In genomic region chrX:110914281-110914680, GRCh38 we compare ENCODE assay signal across 21 cellular contexts.
A peak's percentile ranks its signal among the peaks of the same experiment; 100 is the strongest.
DNase-seq lines count a peak whose midpoint lies in the region; ATAC-seq and TF ChIP-seq lines count a peak whose summit lies in the region.
"Had no signal": no experiment of that assay in that cellular context is flagged by ENCODE, and none has a peak within 500 bp of the region (broad histone marks: within the 10 kb centered on the region; RNA-seq: fewer than 3 reads in every experiment).

No MANE protein-coding gene starts in this region.

- H3K4me3 ChIP-seq in astrocyte of the spinal cord (ENCODE audit: low read depth, low read length) (no peak overlapping the region), transverse colon (no peak overlapping the region)
- H3K4me3 ChIP-seq: BLaER1 treated with 17β-estradiol and CSF1 and Interleukin-3, amounts not matched to agents 10 nM and 100 nM; K562 had no signal

- no peak for TF ChIP-seq POLR2A in transverse colon (IDR thresholded peaks at IDR 0.05)

- H3K36me3 ChIP-seq in transverse colon, result no peaks in the 10 kb centered on the region
- H3K36me3 ChIP-seq: BLaER1 treated with 17β-estradiol and CSF1 and Interleukin-3, amounts not matched to agents 10 nM and 100 nM had no signal

- no peaks in the 10 kb centered on the region for H3K9me3 ChIP-seq in transverse colon
- H3K9me3 ChIP-seq: BLaER1 treated with 17β-estradiol and CSF1 and Interleukin-3, amounts not matched to agents 10 nM and 100 nM; SK-N-SH had no signal

- DNase-seq in astrocyte of the spinal cord (ENCODE audit: low read depth, low spot score), result peak; percentile 2
- peak; percentile 1 for DNase-seq in left kidney (ENCODE audit: low read depth, low spot score)
- peak; percentile 0 for DNase-seq in renal cortical epithelial cell (ENCODE audit: low read depth)
- no peak for DNase-seq in transverse colon
- DNase-seq in SW480 (ENCODE audit: low spot score), result no peak
- DNase-seq: AML-193; CD4-positive, alpha-beta T cell; Kasumi-1; NCI-H1105 treated with DMSO at 0.1 percent for 48 hours; NCI-H2029 treated with DMSO at 0.1 percent for 48 hours; NCI-H2227 treated with DMSO at 0.1 percent for 48 hours; NCI-H526 treated with DMSO at 0.1 percent for 48 hours; SHP77 treated with DMSO at 0.1 percent for 48 hours; SK-N-SH had no signal

- no peak overlapping the region for H3K27ac ChIP-seq in transverse colon
- H3K27ac ChIP-seq: BLaER1 treated with 17β-estradiol and CSF1 and Interleukin-3, amounts not matched to agents 10 nM and 100 nM had no signal

- TF ChIP-seq EP300 in Ishikawa (IDR thresholded peaks at IDR 0.05; ENCODE audit: borderline replicate concordance) (no peak), transverse colon (IDR thresholded peaks at IDR 0.05; ENCODE audit: low read depth) (no peak)

- WGBS in transverse colon (ENCODE audit: low coverage in 1 of 2), 2 donors, result 56% methylated on average over 1 of the region's 1 CpG; no CpG with 5 or more reads in 1 of the 2 donors

- no peaks in the 10 kb centered on the region for H3K27me3 ChIP-seq in transverse colon

- no peak for ATAC-seq in HG03159 (IDR thresholded peaks at IDR 0.05; ENCODE audit: unreplicated experiment)
- no peak for ATAC-seq in HG03135 (IDR thresholded peaks at IDR 0.05; ENCODE audit: unreplicated experiment)
- ATAC-seq: HepG2, K562, Panc1 had no signal

- no peak for TF ChIP-seq RAD21 in Ishikawa (IDR thresholded peaks at IDR 0.05; ENCODE audit: low read depth)

- intact Hi-C loops in transverse colon (cut with DNase I; ENCODE audit: low total_unique reads), result no loop called here

- in situ Hi-C loops in astrocyte of the spinal cord (cut with HindIII; ENCODE audit: low sequenced_read_pairs) (no loop called here), transverse colon (cut with MboI; ENCODE audit: low pct_ligation_motif_present in 1 of 4, low pct_unique_long_range_greater_than_20kb in 1 of 4, low sequenced_read_pairs in 3 of 4) (no loop called here)

- TF ChIP-seq CTCF in astrocyte of the spinal cord (IDR thresholded peaks at IDR 0.05; ENCODE audit: low read depth, low read length) (no peak), transverse colon (IDR thresholded peaks at IDR 0.05) (no peak)

- no peaks in the 10 kb centered on the region for H3K4me1 ChIP-seq in transverse colon
- H3K4me1 ChIP-seq: BLaER1 treated with 17β-estradiol and CSF1 and Interleukin-3, amounts not matched to agents 10 nM and 100 nM had no signal

TF ChIP-seq in Ishikawa, 13 proteins besides CTCF, POLR2A, EP300 and RAD21:
- TF ChIP-seq TEAD4 (IDR thresholded peaks at IDR 0.05) (peak; percentile 49; the same call in 1 of the 2 replicates), USF1 (IDR thresholded peaks at IDR 0.05) (no peak), ZBTB7A (IDR thresholded peaks at IDR 0.05; ENCODE audit: low read depth) (no peak), CREB1 (IDR thresholded peaks at IDR 0.05; ENCODE audit: low read depth) (no peak)

Comparison
In these comparisons a context has a peak if more than half of its experiments do, and no peak if none do; other contexts are left out.
1. DNase-seq: peak in astrocyte of the spinal cord (single experiment), left kidney (single experiment) and renal cortical epithelial cell (single experiment); none in transverse colon (single experiment) and SW480 (single experiment).